ENCODE assay signal across 9 cellular contexts in genomic region chrX:149074429-149074828, GRCh38.
DNase-seq lines count a peak whose midpoint lies in the region; ATAC-seq and TF ChIP-seq lines count a peak whose summit lies in the region.
"Had no signal": no experiment of that assay in that cellular context is flagged by ENCODE, and none has a peak within 500 bp of the region (broad histone marks: within the 10 kb centered on the region; RNA-seq: fewer than 3 reads in every experiment).

No MANE protein-coding gene starts in this region.

- H3K4me1 ChIP-seq in OCI-LY7 (ENCODE audit: insufficient read depth, low read length, poor library complexity, severe bottlenecking), result no peaks in the 10 kb centered on the region
- H3K4me1 ChIP-seq in right atrium auricular region, result no peaks in the 10 kb centered on the region
- H3K4me1 ChIP-seq: SJCRH30 had no signal

- H3K4me2 ChIP-seq in OCI-LY7 (ENCODE audit: low read length), result no peak overlapping the region

- H2AFZ ChIP-seq in OCI-LY7 (ENCODE audit: low read length), result no peak overlapping the region

- POLR2A ChIA-PET in OCI-LY7 (lab: Charles Lee), result no interaction called here

- H3K9me3 ChIP-seq in OCI-LY7 (ENCODE audit: low read length) (no peaks in the 10 kb centered on the region), right atrium auricular region (no peaks in the 10 kb centered on the region)
- H3K9me3 ChIP-seq: SJCRH30 had no signal

- no peaks in the 10 kb centered on the region for H3K9me3 Mint-ChIP-seq in stimulated activated effector memory CD8-positive, alpha-beta T cell treated with anti-CD3 and anti-CD28 coated beads, Interleukin-12 subunit alpha, Interleukin-12 subunit beta, amount 100 ng/mL, for 72 hours

- no peaks in the 10 kb centered on the region for H3K27me3 ChIP-seq in right atrium auricular region
- H3K27me3 ChIP-seq: SJCRH30 had no signal

- CTCF ChIA-PET in OCI-LY7 (lab: Charles Lee; ENCODE audit: unreplicated experiment), result no interaction called here

- no peaks in the 10 kb centered on the region for H3K4me1 Mint-ChIP-seq in stimulated activated effector memory CD8-positive, alpha-beta T cell treated with anti-CD3 and anti-CD28 coated beads, Interleukin-12 subunit alpha, Interleukin-12 subunit beta, amount 100 ng/mL, for 72 hours

- peak; percentile 59 for ATAC-seq in GM19395 (IDR thresholded peaks at IDR 0.05; ENCODE audit: unreplicated experiment)
- ATAC-seq in stimulated activated effector memory CD8-positive, alpha-beta T cell treated with anti-CD3 and anti-CD28 coated beads, Interleukin-12 subunit alpha, Interleukin-12 subunit beta, amount 100 ng/mL, for 72 hours, result no peak

- TF ChIP-seq CTCF in OCI-LY7 (conservative IDR thresholded peaks at IDR 0.05; ENCODE audit: low read length), result no peak
- TF ChIP-seq CTCF in right atrium auricular region (IDR thresholded peaks at IDR 0.05), result no peak

- H3K4me3 ChIP-seq in OCI-LY7 (ENCODE audit: low read depth, low read length, poor library complexity, severe bottlenecking) (no peak overlapping the region), right atrium auricular region (no peak overlapping the region)
- H3K4me3 ChIP-seq: SJCRH30 had no signal

- H3K4me3 Mint-ChIP-seq in stimulated activated effector memory CD8-positive, alpha-beta T cell treated with anti-CD3 and anti-CD28 coated beads, Interleukin-12 subunit alpha, Interleukin-12 subunit beta, amount 100 ng/mL, for 72 hours, result no peak overlapping the region

- H3K9me2 ChIP-seq in OCI-LY7 (ENCODE audit: insufficient read depth, low read length), result no peaks in the 10 kb centered on the region

- DNase-seq in DMS153 (lab: John Stamatoyannopoulos, UW) (peak; percentile 29), OCI-LY7 (ENCODE audit: low spot score) (peak; percentile 0), right atrium auricular region (ENCODE audit: low spot score) (peak; percentile 64), NCI-H1930 (lab: John Stamatoyannopoulos, UW) (no peak), amygdala (lab: John Stamatoyannopoulos, UW) (no peak), GDM1 (lab: John Stamatoyannopoulos, UW) (no peak)
- no peak for DNase-seq in stimulated activated effector memory CD8-positive, alpha-beta T cell treated with anti-CD3 and anti-CD28 coated beads, Interleukin-12 subunit alpha, Interleukin-12 subunit beta, amount 100 ng/mL, for 72 hours (ENCODE audit: low spot score in 2 of 2)
- DNase-seq: SJCRH30 had no signal

- H3K36me3 Mint-ChIP-seq in stimulated activated effector memory CD8-positive, alpha-beta T cell treated with anti-CD3 and anti-CD28 coated beads, Interleukin-12 subunit alpha, Interleukin-12 subunit beta, amount 100 ng/mL, for 72 hours, result no peaks in the 10 kb centered on the region

- H3K79me2 ChIP-seq in OCI-LY7 (ENCODE audit: insufficient read depth, low read depth, low read length), result no peaks in the 10 kb centered on the region

- H3K27ac ChIP-seq in OCI-LY7 (ENCODE audit: low read depth, low read length, poor library complexity, severe bottlenecking) (no peak overlapping the region), right atrium auricular region (no peak overlapping the region)
- H3K27ac ChIP-seq: SJCRH30 had no signal

- intact Hi-C loops in OCI-LY7 (cut with micrococcal nuclease; ENCODE audit: unreplicated experiment), result loop anchor here (10.0 kb wide), 1 partner anchor 1030 kb away; no protein-coding TSS in a partner anchor

- no peaks in the 10 kb centered on the region for H4K20me1 ChIP-seq in OCI-LY7 (ENCODE audit: insufficient read depth, low read length)

- H3K36me3 ChIP-seq in OCI-LY7 (ENCODE audit: insufficient read depth, low read length) (no peaks in the 10 kb centered on the region), right atrium auricular region (no peaks in the 10 kb centered on the region)
- H3K36me3 ChIP-seq: SJCRH30 had no signal

- no TSS peak for BruUV-seq in OCI-LY7 (replicated peaks; lab: Mats Ljungman, UMichigan)

- H3K27ac Mint-ChIP-seq in stimulated activated effector memory CD8-positive, alpha-beta T cell treated with anti-CD3 and anti-CD28 coated beads, Interleukin-12 subunit alpha, Interleukin-12 subunit beta, amount 100 ng/mL, for 72 hours, result no peak overlapping the region

Comparison
In these comparisons a context has a peak if more than half of its experiments do, and no peak if none do; other contexts are left out.
1. DNase-seq: peak in DMS153 (single experiment), OCI-LY7 (single experiment) and right atrium auricular region (single experiment); none in stimulated activated effector memory CD8-positive, alpha-beta T cell treated with anti-CD3 and anti-CD28 coated beads, Interleukin-12 subunit alpha, Interleukin-12 subunit beta, amount 100 ng/mL, for 72 hours (0 of 2), NCI-H1930 (0 of 2), amygdala (0 of 56) and GDM1 (single experiment).